27 cellular contexts compared by ENCODE assay signal in the genomic region with DNA sequence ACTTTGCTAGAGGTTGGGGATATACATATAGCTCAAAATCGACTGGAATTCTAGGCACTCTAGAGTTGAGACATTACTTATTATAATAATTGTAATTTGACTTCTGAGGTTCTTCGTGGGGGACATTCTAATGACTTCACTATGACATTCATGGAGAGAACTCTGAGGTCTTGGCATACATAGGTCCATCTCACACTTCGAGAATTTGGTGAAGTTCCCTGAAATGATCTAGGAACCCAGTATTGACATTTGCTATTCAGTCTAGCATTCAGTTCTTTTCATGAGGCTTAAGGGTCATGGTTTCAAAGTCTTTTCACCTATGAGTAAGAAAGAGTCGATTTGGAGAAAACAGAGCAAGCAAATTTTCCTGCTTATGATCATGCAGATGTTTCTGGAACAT.
"Had no signal": no experiment of that assay in that cellular context is flagged by ENCODE, and none has a peak within 500 bp of the region (broad histone marks: within the 10 kb centered on the region; RNA-seq: fewer than 3 reads in every experiment).

No MANE protein-coding gene starts in this region.

- DNase-seq: colonic mucosa; effector CD8-positive, alpha-beta T cell; endodermal cell; foreskin melanocyte; hypothalamus; immature natural killer cell; kidney; left cardiac atrium; left lung; mesendoderm; midbrain; naive thymus-derived CD4-positive, alpha-beta T cell; nephron progenitor cell; nucleus accumbens; psoas muscle; right cardiac atrium; sigmoid colon; stimulated activated CD4-positive, alpha-beta T cell treated with anti-CD3 and anti-CD28 coated beads, Interleukin-2, amount 100 ng/mL, for 24 hours; stimulated activated CD4-positive, alpha-beta T cell treated with anti-CD3 and anti-CD28 coated beads, Interleukin-4, amount 100 ng/mL, for 24 hours; stimulated activated naive CD4-positive, alpha-beta T cell treated with Interleukin-2 at 50 U/mL for 16 hours; stomach; thyroid gland; trophoblast cell had no signal

- H3K4me3 Mint-ChIP-seq: dendritic cell treated with granulocyte-macrophage colony-stimulating factor and Interleukin-4, amounts not matched to agents 40 ng/mL and 50 ng/mL, for 4 days; endodermal cell; immature natural killer cell; naive thymus-derived CD4-positive, alpha-beta T cell; nephron progenitor cell; stimulated activated effector memory CD8-positive, alpha-beta T cell treated with anti-CD3 and anti-CD28 coated beads, Interleukin-12 subunit alpha, Interleukin-12 subunit beta, amount 100 ng/mL, for 72 hours had no signal

- H3K4me1 Mint-ChIP-seq: immature natural killer cell; naive thymus-derived CD4-positive, alpha-beta T cell; stimulated activated effector memory CD8-positive, alpha-beta T cell treated with anti-CD3 and anti-CD28 coated beads, Interleukin-12 subunit alpha, Interleukin-12 subunit beta, amount 100 ng/mL, for 72 hours had no signal

- H3K36me3 Mint-ChIP-seq: immature natural killer cell; stimulated activated effector memory CD8-positive, alpha-beta T cell treated with anti-CD3 and anti-CD28 coated beads, Interleukin-12 subunit alpha, Interleukin-12 subunit beta, amount 100 ng/mL, for 72 hours had no signal

- H3K9me3 Mint-ChIP-seq: dendritic cell treated with granulocyte-macrophage colony-stimulating factor and Interleukin-4, amounts not matched to agents 40 ng/mL and 50 ng/mL, for 4 days; endodermal cell; nephron progenitor cell had no signal

- ATAC-seq: esophagus mucosa; left cardiac atrium; left lung; naive thymus-derived CD4-positive, alpha-beta T cell; psoas muscle; right cardiac atrium; stimulated activated effector memory CD8-positive, alpha-beta T cell treated with anti-CD3 and anti-CD28 coated beads, Interleukin-12 subunit alpha, Interleukin-12 subunit beta, amount 100 ng/mL, for 72 hours had no signal

- FAIRE-seq: kidney had no signal

- H3K27ac Mint-ChIP-seq: dendritic cell treated with granulocyte-macrophage colony-stimulating factor and Interleukin-4, amounts not matched to agents 40 ng/mL and 50 ng/mL, for 4 days; endodermal cell; immature natural killer cell; naive thymus-derived CD4-positive, alpha-beta T cell; nephron progenitor cell; stimulated activated effector memory CD8-positive, alpha-beta T cell treated with anti-CD3 and anti-CD28 coated beads, Interleukin-12 subunit alpha, Interleukin-12 subunit beta, amount 100 ng/mL, for 72 hours had no signal

- H3K4me3 ChIP-seq: colonic mucosa, left lung, psoas muscle, sigmoid colon, stomach, thyroid gland, vagina had no signal
